1 cellular context compared by ENCODE assay signal in genomic region chr15:82709421-82710207, GRCh38.
TF ChIP-seq lines count a peak whose summit lies in the region.

Gene AP3B2, minus strand, starts transcription at chr15:82709875. Its CDS starts 169 bp downstream, at chr15:82709706.

TF ChIP-seq in K562, 482 proteins besides CTCF, POLR2A, EP300 and RAD21 (continued from another document):
- 0 out of 4 replicates have a peak, but pooled peaks of 1 of the 2 experiments have one; percentile 47 for TF ChIP-seq ZNF639 (CRISPR knock-in tag; conservative IDR thresholded peaks at IDR 0.05 in 1 of 2, IDR thresholded peaks at IDR 0.05 in 1 of 2)
- TF ChIP-seq PHF8 (IDR thresholded peaks at IDR 0.05; ENCODE audit: borderline replicate concordance, low read length): peak; percentile 25; the same call in 1 of the 2 replicates
- no peak for TF ChIP-seq ZNF217 (CRISPR knock-in tag; IDR thresholded peaks at IDR 0.05)
- no peak for TF ChIP-seq SRSF3 (IDR thresholded peaks at IDR 0.05; ENCODE audit: insufficient read depth, low read length)
- TF ChIP-seq CEBPG (CRISPR knock-in tag; IDR thresholded peaks at IDR 0.05): no peak; the same call in 1 of the 2 replicates
- TF ChIP-seq CEBPG (tag; conservative IDR thresholded peaks at IDR 0.05 in 1 of 2, IDR thresholded peaks at IDR 0.05 in 1 of 2): peak in 1 of 2 experiments; percentile 79; a peak in 2 of 4 replicates
- TF ChIP-seq RBM34 (IDR thresholded peaks at IDR 0.05; ENCODE audit: borderline replicate concordance, insufficient read depth, low read length): 0 out of 2 replicates have a peak, but pooled peaks have one; percentile 65
- peak in 1 of 2 experiments; percentile 84; a peak in 2 of 4 replicates for TF ChIP-seq HDAC1 (IDR thresholded peaks at IDR 0.05)
- TF ChIP-seq SMAD4 (CRISPR knock-in tag; conservative IDR thresholded peaks at IDR 0.05): peak; percentile 83
- 0 out of 4 replicates have a peak, but pooled peaks of 1 of the 2 experiments have one; percentile 15 for TF ChIP-seq TEAD1 (CRISPR knock-in tag; IDR thresholded peaks at IDR 0.05)
- peak; percentile 94 for TF ChIP-seq EHMT2 (IDR thresholded peaks at IDR 0.05)
- TF ChIP-seq NRF1 (conservative IDR thresholded peaks at IDR 0.05 in 1 of 2, IDR thresholded peaks at IDR 0.05 in 1 of 2): peak; percentile 74 to 78
- TF ChIP-seq ZFP1 (CRISPR knock-in tag; IDR thresholded peaks at IDR 0.05): no peak
- peak; percentile 21; the same call in 1 of the 2 replicates for TF ChIP-seq ETV5 (CRISPR knock-in tag; IDR thresholded peaks at IDR 0.05; ENCODE audit: low read depth)
- peak; percentile 56 for TF ChIP-seq PCBP1 (IDR thresholded peaks at IDR 0.05; ENCODE audit: low read depth, low read length, poor library complexity, severe bottlenecking)
- peak; percentile 45; the same call in 1 of the 2 replicates for TF ChIP-seq ZBTB33 (CRISPR knock-in tag; IDR thresholded peaks at IDR 0.05)
- peak; percentile 19 to 75; a peak in 2 of 4 replicates for TF ChIP-seq MNT (conservative IDR thresholded peaks at IDR 0.05)
- TF ChIP-seq SREBF2 (CRISPR knock-in tag; IDR thresholded peaks at IDR 0.05): no peak
- no peak for TF ChIP-seq ZNF3 (CRISPR knock-in tag; IDR thresholded peaks at IDR 0.05)
- peak; percentile 84 to 93; a peak in 2 of 4 replicates for TF ChIP-seq SIN3A (IDR thresholded peaks at IDR 0.05; ENCODE audit: borderline replicate concordance in 2 of 2, control insufficient read depth in 1 of 2, low read depth in 2 of 2, low read length in 2 of 2)
- TF ChIP-seq POLR2G (IDR thresholded peaks at IDR 0.05; ENCODE audit: low read depth, low read length): 0 out of 2 replicates have a peak, but pooled peaks have one; percentile 30
